ENCODE assay signal across 13 cellular contexts in genomic region chr20:434221-434620, GRCh38. TPM values are rescaled to one million over a fixed set of nuclear protein-coding genes. Genes with fewer than 3 reads are reported as not detected.
DNase-seq lines count a peak whose midpoint lies in the region; ATAC-seq and TF ChIP-seq lines count a peak whose summit lies in the region.
"Had no signal": no experiment of that assay in that cellular context is flagged by ENCODE, and none has a peak within 500 bp of the region (broad histone marks: within the 10 kb centered on the region; RNA-seq: fewer than 3 reads in every experiment).

No MANE protein-coding gene starts in this region.

- ATAC-seq in activated CD8-positive, alpha-beta T cell treated with anti-CD3 and anti-CD28 coated beads, Interleukin-2, amount 10 ng/mL, durations not matched to agents 7 days and 5 days = no peak
- ATAC-seq in Right ventricle myocardium inferior = no peak
- ATAC-seq: SK-N-SH treated with all-trans-retinoic acid at 6 μM for 48 hours had no signal

- CTCF ChIA-PET in MCF 10A (lab: Yijun Ruan, JAX) = interaction anchor here (0.9 to 4.9 kb wide), 4 partner anchors 11 to 80 kb away, joined by 7 to 46 read pairs (median 24); no protein-coding TSS in a partner anchor
- CTCF ChIA-PET in mammary epithelial cell (lab: Charles Lee; ENCODE audit: low non-redundant PET) = no interaction called here
- CTCF ChIA-PET in activated CD8-positive, alpha-beta T cell treated with anti-CD3 and anti-CD28 coated beads, Interleukin-2, amount 10 ng/mL, durations not matched to agents 7 days and 5 days (lab: Charles Lee) = no interaction called here

- POLR2A ChIA-PET in MCF 10A (lab: Yijun Ruan, JAX) = interaction anchor here (0.6 to 2.4 kb wide), 4 partner anchors 11 to 89 kb away, joined by 3 to 7 read pairs (median 4); partner anchors contain the start of gene TBC1D20
- POLR2A ChIA-PET in activated CD8-positive, alpha-beta T cell treated with anti-CD3 and anti-CD28 coated beads, Interleukin-2, amount 10 ng/mL, durations not matched to agents 7 days and 5 days (lab: Charles Lee) = no interaction called here

- in situ Hi-C loops in mammary epithelial cell (cut with MboI; ENCODE audit: low sequenced_read_pairs in 2 of 2) = loop anchor here in 1 of 2 donors (5.0 kb wide), 1 partner anchor 82 kb away; no protein-coding TSS in a partner anchor

- H3K27me3 Mint-ChIP-seq in MCF 10A (ENCODE audit: insufficient read depth, unreplicated experiment) (no peaks in the 10 kb centered on the region), immature natural killer cell (ENCODE audit: low read depth in 3 of 3) (peaks cover 2 to 8% (median 8%) of the 10 kb centered on the region in 3 donors), CD14-positive monocyte (ENCODE audit: low read depth in 3 of 3) (peaks cover 0 to 2% (median 2%) of the 10 kb centered on the region in 3 donors)
- no peaks in the 10 kb centered on the region for H3K27me3 Mint-ChIP-seq in activated CD8-positive, alpha-beta T cell treated with anti-CD3 and anti-CD28 coated beads, Interleukin-2, amount 10 ng/mL, durations not matched to agents 7 days and 5 days (ENCODE audit: low read depth)
- H3K27me3 Mint-ChIP-seq: dendritic cell treated with granulocyte-macrophage colony-stimulating factor and Interleukin-4, amounts not matched to agents 40 ng/mL and 50 ng/mL, for 4 days had no signal

- TF ChIP-seq CTCF in MCF 10A (IDR thresholded peaks at IDR 0.05; ENCODE audit: unreplicated experiment) = no peak
- no peak for TF ChIP-seq CTCF in mammary epithelial cell (conservative IDR thresholded peaks at IDR 0.05 in 1 of 2, IDR thresholded peaks at IDR 0.05 in 1 of 2; ENCODE audit: extremely low read depth in 1 of 2, insufficient read depth in 1 of 2, low read depth in 1 of 2, low read length in 2 of 2)
- no peak for TF ChIP-seq CTCF in CD14-positive monocyte (IDR thresholded peaks at IDR 0.05)

- dilution Hi-C loops in mammary epithelial cell (cut with HindIII; ENCODE audit: low sequenced_read_pairs) = loop anchor here (5.0 kb wide), 2 partner anchors 43 to 72 kb away; no protein-coding TSS in a partner anchor

- H3K36me3 Mint-ChIP-seq in MCF 10A (ENCODE audit: insufficient read depth, unreplicated experiment) (peaks cover 79% of the 10 kb centered on the region), immature natural killer cell (peaks cover 0 to 33% (median 5%) of the 10 kb centered on the region in 3 donors), CD14-positive monocyte (peaks cover 60 to 82% of the 10 kb centered on the region in 2 donors)
- peaks cover 82% of the 10 kb centered on the region for H3K36me3 Mint-ChIP-seq in activated CD8-positive, alpha-beta T cell treated with anti-CD3 and anti-CD28 coated beads, Interleukin-2, amount 10 ng/mL, durations not matched to agents 7 days and 5 days (ENCODE audit: low read depth)

- no peak overlapping the region for H3K4me2 ChIP-seq in mammary epithelial cell (ENCODE audit: insufficient read depth, low read depth, low read length)

- H3K36me3 ChIP-seq in mammary epithelial cell (ENCODE audit: insufficient read depth, low read length) = peaks cover 12% of the 10 kb centered on the region

- no peak overlapping the region for H3K4me3 ChIP-seq in mammary epithelial cell (replicated peaks in 1 of 3; ENCODE audit: insufficient read depth in 1 of 3, low read depth in 2 of 3, low read length in 3 of 3)

- H4K20me1 ChIP-seq in mammary epithelial cell (ENCODE audit: insufficient read depth, low read length) = no peaks in the 10 kb centered on the region

- no TSS peak for BruUV-seq in MCF 10A (replicated peaks; lab: Mats Ljungman, UMichigan)
- BruUV-seq in mammary epithelial cell (replicated peaks; lab: Mats Ljungman, UMichigan) = no TSS peak

- H3K4me1 Mint-ChIP-seq in MCF 10A (ENCODE audit: insufficient read depth, unreplicated experiment) (peaks cover 7% of the 10 kb centered on the region), immature natural killer cell (peaks cover 66 to 74% of the 10 kb centered on the region in 2 donors), CD14-positive monocyte (peaks cover 27% of the 10 kb centered on the region)
- peaks cover 85% of the 10 kb centered on the region for H3K4me1 Mint-ChIP-seq in activated CD8-positive, alpha-beta T cell treated with anti-CD3 and anti-CD28 coated beads, Interleukin-2, amount 10 ng/mL, durations not matched to agents 7 days and 5 days (ENCODE audit: low read depth)

- no peak overlapping the region for H3K9ac ChIP-seq in mammary epithelial cell (ENCODE audit: insufficient read depth, low read length)

- H3K27ac ChIP-seq in mammary epithelial cell (ENCODE audit: insufficient read depth, low read depth, low read length) = no peak overlapping the region

- H3K79me2 ChIP-seq in mammary epithelial cell (ENCODE audit: insufficient read depth, low read length) = no peaks in the 10 kb centered on the region

- H3K4me3 Mint-ChIP-seq in MCF 10A (ENCODE audit: unreplicated experiment) (no peak overlapping the region), immature natural killer cell (peak overlapping the region; percentile 49 to 80 (median 67)), CD14-positive monocyte (no peak overlapping the region)
- peak overlapping the region; percentile 15 for H3K4me3 Mint-ChIP-seq in activated CD8-positive, alpha-beta T cell treated with anti-CD3 and anti-CD28 coated beads, Interleukin-2, amount 10 ng/mL, durations not matched to agents 7 days and 5 days
- H3K4me3 Mint-ChIP-seq: dendritic cell treated with granulocyte-macrophage colony-stimulating factor and Interleukin-4, amounts not matched to agents 40 ng/mL and 50 ng/mL, for 4 days had no signal

- peak overlapping the region; percentile 75 for H3K27ac Mint-ChIP-seq in MCF 10A (ENCODE audit: low read depth, unreplicated experiment)
- peak overlapping the region; percentile 85 for H3K27ac Mint-ChIP-seq in activated CD8-positive, alpha-beta T cell treated with anti-CD3 and anti-CD28 coated beads, Interleukin-2, amount 10 ng/mL, durations not matched to agents 7 days and 5 days
- peak overlapping the region; percentile 8 to 95 (median 90) for H3K27ac Mint-ChIP-seq in immature natural killer cell
- H3K27ac Mint-ChIP-seq in CD14-positive monocyte = peak overlapping the region in 2 of 7 donors; percentile 30 to 84

- H3K9me3 ChIP-seq in mammary epithelial cell (replicated peaks; ENCODE audit: insufficient read depth, low read length) = no peaks in the 10 kb centered on the region

- no peak for DNase-seq in MCF 10A (ENCODE audit: unreplicated experiment)
- DNase-seq in mammary epithelial cell = no peak
- no peak for DNase-seq in activated CD8-positive, alpha-beta T cell treated with anti-CD3 and anti-CD28 coated beads, Interleukin-2, amount 10 ng/mL, durations not matched to agents 7 days and 5 days
- no peak for DNase-seq in immature natural killer cell
- no peak for DNase-seq in CD14-positive monocyte (ENCODE audit: low spot score)
- no peak for DNase-seq in HK-2 (ENCODE audit: unreplicated experiment)
- DNase-seq in Right ventricle myocardium inferior (ENCODE audit: missing footprints) = no peak
- no peak for DNase-seq in stimulated activated CD8-positive, alpha-beta memory T cell treated with anti-CD3 and anti-CD28 coated beads, Interleukin-4, amount 100 ng/mL, for 48 hours
- DNase-seq: amniotic stem cell; NCI-H2029; stimulated activated CD4-positive, alpha-beta T cell treated with anti-CD3 and anti-CD28 coated beads, Interleukin-12 subunit alpha, Interleukin-12 subunit beta, amount 100 ng/mL, for 4 hours had no signal

- intact Hi-C loops in MCF 10A (cut with micrococcal nuclease) (no loop called here), mammary epithelial cell (cut with micrococcal nuclease) (loop anchor here (5.0 kb wide), 1 partner anchor 303 kb away; no protein-coding TSS in a partner anchor), CD14-positive monocyte (cut with micrococcal nuclease) (loop anchor here in 1 of 2 donors (10.0 kb wide), 1 partner anchor 51 kb away; no protein-coding TSS in a partner anchor), Right ventricle myocardium inferior (cut with DNase I) (no loop called here)

- 60% methylated on average over 10 of the region's 11 CpGs for WGBS in mammary epithelial cell (ENCODE audit: low coverage, missing lambda C conversion rate)

- H3K27me3 ChIP-seq in mammary epithelial cell (ENCODE audit: insufficient read depth, low read length) = no peaks in the 10 kb centered on the region

- no peak overlapping the region for H2AFZ ChIP-seq in mammary epithelial cell (ENCODE audit: low read depth, low read length)

- H3K9me3 Mint-ChIP-seq in MCF 10A (ENCODE audit: unreplicated experiment) = no peaks in the 10 kb centered on the region
- H3K9me3 Mint-ChIP-seq in activated CD8-positive, alpha-beta T cell treated with anti-CD3 and anti-CD28 coated beads, Interleukin-2, amount 10 ng/mL, durations not matched to agents 7 days and 5 days (ENCODE audit: insufficient read depth) = no peaks in the 10 kb centered on the region
- H3K9me3 Mint-ChIP-seq in immature natural killer cell = no peaks in the 10 kb centered on the region
- no peaks in the 10 kb centered on the region for H3K9me3 Mint-ChIP-seq in CD14-positive monocyte
- H3K9me3 Mint-ChIP-seq: dendritic cell treated with granulocyte-macrophage colony-stimulating factor and Interleukin-4, amounts not matched to agents 40 ng/mL and 50 ng/mL, for 4 days had no signal

- H3K4me1 ChIP-seq in mammary epithelial cell (ENCODE audit: insufficient read depth, low read length) = peaks cover 3% of the 10 kb centered on the region

RNA-seq across cellular contexts. Expression of gene RBCK1, which starts 26.1 kb away (rescaled TPM):
- total RNA-seq in MCF 10A (2022) (353 and 488 TPM in 2 replicates), mammary epithelial cell (100 to 1,000 TPM; 106 to 235 TPM), Right ventricle myocardium inferior (43.7 TPM)
- polyA plus RNA-seq in mammary epithelial cell (68.3 TPM), immature natural killer cell (100 to 1,000 TPM; 110 to 131 (median 126) TPM), CD14-positive monocyte (10 to 100 TPM; 66.8 to 70.8 TPM)
- polyA minus RNA-seq in mammary epithelial cell = 119 TPM
- total RNA-seq in activated CD8-positive, alpha-beta T cell treated with anti-CD3 and anti-CD28 coated beads, Interleukin-2, amount 10 ng/mL, durations not matched to agents 7 days and 5 days = 100 to 1,000 TPM; 135 to 149 TPM

RNA-seq across cellular contexts. Expression of gene TBC1D20, which starts 28.1 kb away (rescaled TPM):
- total RNA-seq in MCF 10A (2022) = 32.5 and 36.0 TPM in 2 replicates
- total RNA-seq in mammary epithelial cell = 10 to 100 TPM; 36.5 to 43.2 TPM
- polyA plus RNA-seq in mammary epithelial cell = 31.9 TPM
- 36.3 TPM for polyA minus RNA-seq in mammary epithelial cell
- 10 to 100 TPM; 30.1 to 30.7 TPM for total RNA-seq in activated CD8-positive, alpha-beta T cell treated with anti-CD3 and anti-CD28 coated beads, Interleukin-2, amount 10 ng/mL, durations not matched to agents 7 days and 5 days
- 10 to 100 TPM; 19.4 to 38.3 (median 33.2) TPM for polyA plus RNA-seq in immature natural killer cell
- 10 to 100 TPM; 10.5 to 11.3 TPM for polyA plus RNA-seq in CD14-positive monocyte
- total RNA-seq in Right ventricle myocardium inferior = 25.2 TPM

RNA-seq across cellular contexts. Expression of gene TRIB3, which starts 53.7 kb away (rescaled TPM):
- total RNA-seq in MCF 10A (2022) (477 and 598 TPM in 2 replicates), mammary epithelial cell (100 to 1,000 TPM; 238 to 248 TPM), Right ventricle myocardium inferior (0.65 TPM)
- polyA plus RNA-seq in mammary epithelial cell (117 TPM), immature natural killer cell (10 to 100 TPM; 17.0 to 27.6 (median 25.0) TPM), CD14-positive monocyte (1 to 10 TPM; 8.0 to 9.4 TPM)
- polyA minus RNA-seq in mammary epithelial cell = 43.1 TPM
- 10 to 100 TPM; 32.6 to 32.8 TPM for total RNA-seq in activated CD8-positive, alpha-beta T cell treated with anti-CD3 and anti-CD28 coated beads, Interleukin-2, amount 10 ng/mL, durations not matched to agents 7 days and 5 days

Comparison
In these comparisons a context has a peak if more than half of its experiments do, and no peak if none do; other contexts are left out.
1. H3K4me3 Mint-ChIP-seq: peak in activated CD8-positive, alpha-beta T cell treated with anti-CD3 and anti-CD28 coated beads, Interleukin-2, amount 10 ng/mL, durations not matched to agents 7 days and 5 days (single experiment) and immature natural killer cell (5 of 5); none in MCF 10A (single experiment) and CD14-positive monocyte (0 of 2).
2. RNA of gene TRIB3, which starts 53.7 kb away (total RNA-seq): 477 to 598 TPM in MCF 10A, 238 to 248 TPM in mammary epithelial cell and 32.6 to 32.8 TPM in activated CD8-positive, alpha-beta T cell treated with anti-CD3 and anti-CD28 coated beads, Interleukin-2, amount 10 ng/mL, durations not matched to agents 7 days and 5 days; 0.65 TPM in Right ventricle myocardium inferior (single experiment); every median in the first group is over 10 times any median in the second.